ENCODE assay signal across 9 cellular contexts in genomic region chr2:29293830-29294438, GRCh38.
A peak's percentile ranks its signal among the peaks of the same experiment; 100 is the strongest.
DNase-seq lines count a peak whose midpoint lies in the region; ATAC-seq and TF ChIP-seq lines count a peak whose summit lies in the region.
"Had no signal": no experiment of that assay in that cellular context is flagged by ENCODE, and none has a peak within 500 bp of the region (broad histone marks: within the 10 kb centered on the region; RNA-seq: fewer than 3 reads in every experiment).

No MANE protein-coding gene starts in this region.

- intact Hi-C loops in thyroid gland (cut with DNase I), result no loop called here

- H3K4me1 ChIP-seq in thyroid gland, result no peaks in the 10 kb centered on the region

- H3K36me3 Mint-ChIP-seq in stimulated activated effector memory CD8-positive, alpha-beta T cell treated with anti-CD3 and anti-CD28 coated beads, Interleukin-12 subunit alpha, Interleukin-12 subunit beta, amount 100 ng/mL, for 72 hours, result no peaks in the 10 kb centered on the region
- H3K36me3 Mint-ChIP-seq in chondrocyte (ENCODE audit: low read depth), result no peaks in the 10 kb centered on the region

- H3K9me3 ChIP-seq in thyroid gland, result no peaks in the 10 kb centered on the region

- H3K27ac ChIP-seq in thyroid gland, result no peak overlapping the region

- H3K4me3 Mint-ChIP-seq in stimulated activated effector memory CD8-positive, alpha-beta T cell treated with anti-CD3 and anti-CD28 coated beads, Interleukin-12 subunit alpha, Interleukin-12 subunit beta, amount 100 ng/mL, for 72 hours, result no peak overlapping the region
- H3K4me3 Mint-ChIP-seq in chondrocyte (ENCODE audit: unreplicated experiment), result no peak overlapping the region
- H3K4me3 Mint-ChIP-seq: activated T-cell treated with anti-CD3 and anti-CD28 coated beads, Interleukin-2, amount 50 U/mL, for 72 hours had no signal

- no peak for TF ChIP-seq CTCF in fibroblast of villous mesenchyme (IDR thresholded peaks at IDR 0.05; ENCODE audit: insufficient read depth, low read depth, low read length)
- TF ChIP-seq CTCF in thyroid gland (IDR thresholded peaks at IDR 0.05), result no peak
- TF ChIP-seq CTCF in chondrocyte (IDR thresholded peaks at IDR 0.05), result no peak

- H3K27me3 ChIP-seq in thyroid gland, result no peaks in the 10 kb centered on the region

- TF ChIP-seq POLR2A in thyroid gland (IDR thresholded peaks at IDR 0.05), result no peak

- H3K4me3 ChIP-seq in fibroblast of villous mesenchyme (ENCODE audit: low read depth, low read length) (no peak overlapping the region), thyroid gland (replicated peaks in 1 of 3) (no peak overlapping the region)

- H3K4me1 Mint-ChIP-seq in stimulated activated effector memory CD8-positive, alpha-beta T cell treated with anti-CD3 and anti-CD28 coated beads, Interleukin-12 subunit alpha, Interleukin-12 subunit beta, amount 100 ng/mL, for 72 hours, result no peaks in the 10 kb centered on the region
- no peaks in the 10 kb centered on the region for H3K4me1 Mint-ChIP-seq in chondrocyte (ENCODE audit: low read depth)

- ATAC-seq in SK-N-SH treated with all-trans-retinoic acid at 6 μM for 48 hours, result no peak
- ATAC-seq in stimulated activated effector memory CD8-positive, alpha-beta T cell treated with anti-CD3 and anti-CD28 coated beads, Interleukin-12 subunit alpha, Interleukin-12 subunit beta, amount 100 ng/mL, for 72 hours, result no peak
- ATAC-seq: activated T-cell treated with anti-CD3 and anti-CD28 coated beads, Interleukin-2, amount 50 U/mL, for 72 hours had no signal

- H3K9me3 Mint-ChIP-seq in stimulated activated effector memory CD8-positive, alpha-beta T cell treated with anti-CD3 and anti-CD28 coated beads, Interleukin-12 subunit alpha, Interleukin-12 subunit beta, amount 100 ng/mL, for 72 hours, result no peaks in the 10 kb centered on the region
- H3K9me3 Mint-ChIP-seq in chondrocyte (ENCODE audit: low read depth), result no peaks in the 10 kb centered on the region
- H3K9me3 Mint-ChIP-seq: activated T-cell treated with anti-CD3 and anti-CD28 coated beads, Interleukin-2, amount 50 U/mL, for 72 hours had no signal

- no peaks in the 10 kb centered on the region for H3K36me3 ChIP-seq in thyroid gland

- WGBS in thyroid gland, 2 donors, result 17 to 23% methylated on average over 5 of the region's 5 CpGs

- peaks cover 61% of the 10 kb centered on the region for H3K27me3 Mint-ChIP-seq in chondrocyte (ENCODE audit: low read depth)

- DNase-seq in stimulated activated CD4-positive, alpha-beta T cell treated with anti-CD3 and anti-CD28 coated beads, Interleukin-15, amount 100 ng/mL, for 24 hours, result peak; percentile 28
- DNase-seq in stimulated activated CD4-positive, alpha-beta T cell treated with anti-CD3 and anti-CD28 coated beads, Interleukin-12 subunit alpha, Interleukin-12 subunit beta, amount 100 ng/mL, for 4 hours, result no peak
- DNase-seq in fibroblast of villous mesenchyme (ENCODE audit: low read depth), result peak; percentile 37
- peak; percentile 53 to 69 for DNase-seq in thyroid gland
- DNase-seq in stimulated activated effector memory CD8-positive, alpha-beta T cell treated with anti-CD3 and anti-CD28 coated beads, Interleukin-12 subunit alpha, Interleukin-12 subunit beta, amount 100 ng/mL, for 72 hours (ENCODE audit: low spot score in 2 of 2), result no peak
- DNase-seq in KG1 (lab: John Stamatoyannopoulos, UW), result no peak
- DNase-seq in chondrocyte (ENCODE audit: low spot score), result no peak

- no peak overlapping the region for H3K27ac Mint-ChIP-seq in stimulated activated effector memory CD8-positive, alpha-beta T cell treated with anti-CD3 and anti-CD28 coated beads, Interleukin-12 subunit alpha, Interleukin-12 subunit beta, amount 100 ng/mL, for 72 hours
- H3K27ac Mint-ChIP-seq in chondrocyte (ENCODE audit: unreplicated experiment), result no peak overlapping the region
- H3K27ac Mint-ChIP-seq: activated T-cell treated with anti-CD3 and anti-CD28 coated beads, Interleukin-2, amount 50 U/mL, for 72 hours had no signal

TF ChIP-seq in SK-N-SH treated with all-trans-retinoic acid at 6 μM for 48 hours, 23 proteins besides CTCF, POLR2A, EP300 and RAD21:
- TF ChIP-seq GLIS3 (CRISPR knock-in tag; IDR thresholded peaks at IDR 0.05) (no peak), TSHZ2 (CRISPR knock-in tag; IDR thresholded peaks at IDR 0.05) (no peak), ZNF70 (CRISPR knock-in tag; IDR thresholded peaks at IDR 0.05) (no peak), CSDC2 (CRISPR knock-in tag; IDR thresholded peaks at IDR 0.05) (0 out of 2 replicates have a peak, but pooled peaks have one; percentile 47), PPARA (CRISPR knock-in tag; IDR thresholded peaks at IDR 0.05; ENCODE audit: borderline replicate concordance) (no peak), ZNF8 (CRISPR knock-in tag; IDR thresholded peaks at IDR 0.05) (no peak), ARNTL (CRISPR knock-in tag; IDR thresholded peaks at IDR 0.05; ENCODE audit: borderline replicate concordance, low read depth) (no peak)

Comparison
In these comparisons a context has a peak if more than half of its experiments do, and no peak if none do; other contexts are left out.
1. DNase-seq: peak in stimulated activated CD4-positive, alpha-beta T cell treated with anti-CD3 and anti-CD28 coated beads, Interleukin-15, amount 100 ng/mL, for 24 hours (single experiment), fibroblast of villous mesenchyme (single experiment) and thyroid gland (2 of 2); none in stimulated activated CD4-positive, alpha-beta T cell treated with anti-CD3 and anti-CD28 coated beads, Interleukin-12 subunit alpha, Interleukin-12 subunit beta, amount 100 ng/mL, for 4 hours (single experiment), stimulated activated effector memory CD8-positive, alpha-beta T cell treated with anti-CD3 and anti-CD28 coated beads, Interleukin-12 subunit alpha, Interleukin-12 subunit beta, amount 100 ng/mL, for 72 hours (0 of 2), KG1 (single experiment) and chondrocyte (single experiment).